In the genomic region with DNA sequence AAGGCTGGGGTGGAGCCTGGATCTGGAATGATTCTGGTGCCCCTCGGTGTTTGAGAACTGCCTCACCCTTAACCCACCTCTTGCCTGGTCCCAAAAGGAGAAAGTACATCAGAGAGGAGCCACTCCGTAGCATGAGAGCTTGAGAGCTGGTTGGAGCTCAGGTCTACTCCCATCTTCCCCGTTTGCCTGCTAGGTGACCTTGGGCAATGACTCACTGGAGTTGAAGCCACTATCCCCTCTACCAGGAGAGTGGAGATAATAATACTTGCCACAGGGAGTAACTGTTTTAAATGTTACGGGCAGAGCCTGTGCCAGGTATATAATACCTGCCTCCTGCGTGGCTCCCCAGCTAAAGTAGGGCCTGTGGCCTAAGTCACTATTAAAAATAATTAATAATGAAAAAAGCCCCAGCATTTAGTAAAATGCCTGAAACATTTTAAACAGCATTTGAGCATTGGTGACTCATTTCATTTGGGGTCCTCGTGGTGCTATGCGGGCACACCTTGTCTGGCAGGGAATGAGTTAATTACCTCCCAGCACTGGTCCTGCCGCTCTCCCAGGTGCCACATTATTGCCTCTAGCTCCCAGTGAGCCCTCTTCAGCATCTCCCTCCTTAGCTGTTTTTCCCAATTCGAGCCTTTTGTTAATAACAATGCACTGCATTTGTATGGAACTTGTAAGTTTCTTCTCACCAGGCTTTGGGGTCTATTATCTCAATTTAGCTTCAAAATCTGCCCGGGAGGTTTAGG, we compare ENCODE assay signal across 10 cellular contexts. TPM values are rescaled to one million over a fixed set of nuclear protein-coding genes. Genes with fewer than 3 reads are reported as not detected.
DNase-seq lines count a peak whose midpoint lies in the region; ATAC-seq and TF ChIP-seq lines count a peak whose summit lies in the region.
"Had no signal": no experiment of that assay in that cellular context is flagged by ENCODE, and none has a peak within 500 bp of the region (broad histone marks: within the 10 kb centered on the region; RNA-seq: fewer than 3 reads in every experiment).

No MANE protein-coding gene starts in this region.

- no peak for TF ChIP-seq CTCF in natural killer cell (IDR thresholded peaks at IDR 0.05)

- DNase-seq in Daoy (ENCODE audit: low read depth): peak; percentile 68
- DNase-seq in NT2/D1 (ENCODE audit: low read depth, low spot score): peak; percentile 13
- peak; percentile 38 for DNase-seq in astrocyte of the hippocampus (ENCODE audit: low read depth, low spot score)
- DNase-seq in natural killer cell: no peak
- no peak for DNase-seq in NCI-H2107 (lab: John Stamatoyannopoulos, UW)
- DNase-seq in UCSD-AML1 (lab: John Stamatoyannopoulos, UW; ENCODE audit: unreplicated experiment): no peak
- DNase-seq in NCI-H1092 treated with DMSO at 0.1 percent for 48 hours (lab: John Stamatoyannopoulos, UW): no peak
- no peak for DNase-seq in occipital lobe (lab: John Stamatoyannopoulos, UW)
- DNase-seq: NCI-H2171 treated with DMSO at 0.1 percent for 48 hours had no signal

- peaks cover 20% of the 10 kb centered on the region for H3K4me1 ChIP-seq in NT2/D1 (ENCODE audit: insufficient read depth, insufficient read length)

- H3K4me3 ChIP-seq in NT2/D1 (ENCODE audit: insufficient read length, low read depth): no peak overlapping the region

- no peak overlapping the region for H3K4me3 Mint-ChIP-seq in natural killer cell

- no peak for ATAC-seq in natural killer cell

- H3K9me3 ChIP-seq in NT2/D1 (ENCODE audit: insufficient read depth, low read length): no peaks in the 10 kb centered on the region

- intact Hi-C loops in natural killer cell (cut with micrococcal nuclease): no loop called here

- no peaks in the 10 kb centered on the region for H3K36me3 ChIP-seq in NT2/D1 (ENCODE audit: insufficient read depth, insufficient read length, low read length)

- H3K27me3 Mint-ChIP-seq in natural killer cell (ENCODE audit: low read depth in 2 of 2): no peaks in the 10 kb centered on the region

- H3K36me3 Mint-ChIP-seq in natural killer cell: peaks cover 7% of the 10 kb centered on the region

- H3K9ac ChIP-seq in NT2/D1 (ENCODE audit: insufficient read length, low read depth): no peak overlapping the region

- peak overlapping the region; percentile 93 for H3K27ac Mint-ChIP-seq in natural killer cell

- H3K27me3 ChIP-seq in NT2/D1 (ENCODE audit: insufficient read depth, insufficient read length): no peaks in the 10 kb centered on the region

- peaks cover 81 to 91% of the 10 kb centered on the region in 2 donors for H3K4me1 Mint-ChIP-seq in natural killer cell

- H3K9me3 Mint-ChIP-seq in natural killer cell: no peaks in the 10 kb centered on the region

RNA-seq across cellular contexts. Expression of a gene that starts 22.5 kb away (rescaled TPM):
- 1.7 and 8.2 TPM in 2 replicates for total RNA-seq in Daoy (2014; rRNA removed; shearing (Covaris generic))
- 100 to 1,000 TPM; 219 to 260 (median 249) TPM for total RNA-seq in natural killer cell
- 2.3 TPM for total RNA-seq in occipital lobe
- total RNA-seq: kidney epithelial cell had no signal

Comparison
In these comparisons a context has a peak if more than half of its experiments do, and no peak if none do; other contexts are left out.
1. DNase-seq: peak in Daoy (single experiment), NT2/D1 (single experiment) and astrocyte of the hippocampus (single experiment); none in natural killer cell (single experiment), NCI-H2107 (single experiment), UCSD-AML1 (single experiment), NCI-H1092 treated with DMSO at 0.1 percent for 48 hours (single experiment) and occipital lobe (single experiment).
2. RNA of a gene that starts 22.5 kb away (total RNA-seq): 219 to 260 TPM in natural killer cell; 2.3 TPM in occipital lobe (single experiment) and 1.7 to 8.2 TPM in Daoy; every median in the first group is over 10 times any median in the second.